ENCODE assay signal across 1 cellular context in the genomic region with DNA sequence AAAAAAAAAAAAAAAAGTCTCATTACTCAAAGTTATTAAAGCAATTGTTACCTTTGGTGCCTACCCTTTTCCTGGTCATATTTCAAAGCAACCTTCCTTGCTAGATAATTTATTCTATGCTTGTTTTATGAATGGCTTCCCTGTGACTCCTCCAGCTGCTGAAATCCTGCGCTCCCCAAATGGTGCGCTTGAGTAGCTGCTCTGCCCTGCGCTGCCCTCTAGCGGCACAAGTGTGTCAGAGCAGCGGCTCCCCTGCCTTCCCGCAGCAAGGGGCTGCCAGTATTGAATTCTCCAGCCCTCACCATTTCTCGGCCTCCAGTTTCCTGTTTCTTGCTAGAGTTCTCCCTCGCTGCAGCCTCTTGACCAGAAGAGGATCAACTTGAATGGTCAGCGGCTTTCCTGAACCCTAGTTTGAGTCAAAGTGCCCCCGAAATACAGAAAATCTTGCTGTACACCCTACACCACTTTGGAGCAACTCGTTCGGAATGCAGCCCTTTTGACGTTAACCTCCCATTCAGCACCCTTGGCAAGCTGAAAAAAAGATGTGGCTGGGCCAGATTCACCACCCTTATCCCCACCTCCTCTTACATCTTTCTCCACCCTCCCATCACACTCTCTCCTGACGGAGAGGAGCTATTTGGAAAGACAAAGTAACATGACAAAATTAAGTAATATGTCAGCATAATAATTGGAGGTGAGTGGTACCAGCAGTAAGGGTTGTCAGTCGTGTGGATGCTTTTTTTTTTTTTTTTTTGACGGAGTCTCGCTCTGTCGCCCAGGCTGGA.
A peak's percentile ranks its signal among the peaks of the same experiment; 100 is the strongest.
TF ChIP-seq lines count a peak whose summit lies in the region.

No MANE protein-coding gene starts in this region.

TF ChIP-seq in HepG2, 621 proteins besides CTCF, POLR2A, EP300 and RAD21 (continued from another document and continues in another):
- TF ChIP-seq, protein P1, sequence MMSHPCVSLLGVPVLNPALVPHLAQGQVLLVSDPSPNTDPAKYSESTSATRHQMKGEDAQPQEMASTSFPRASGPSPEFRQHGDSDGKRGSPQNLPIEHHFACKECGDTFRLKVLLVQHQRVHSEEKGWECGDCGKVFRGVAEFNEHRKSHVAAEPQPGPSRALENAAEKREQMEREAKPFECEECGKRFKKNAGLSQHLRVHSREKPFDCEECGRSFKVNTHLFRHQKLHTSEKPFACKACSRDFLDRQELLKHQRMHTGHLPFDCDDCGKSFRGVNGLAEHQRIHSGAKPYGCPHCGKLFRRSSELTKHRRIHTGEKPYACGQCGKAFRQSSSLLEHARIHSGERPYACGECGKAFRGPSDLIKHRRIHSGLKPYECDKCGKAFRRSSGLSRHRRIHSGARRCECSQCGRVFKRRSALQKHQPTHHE (CRISPR knock-in tag; IDR thresholded peaks at IDR 0.05; ENCODE audit: borderline replicate concordance) = no peak
- TF ChIP-seq KMT2A (CRISPR knock-in tag; IDR thresholded peaks at IDR 0.05) (0 out of 2 replicates have a peak, but pooled peaks have one; percentile 56), TGIF2 (CRISPR knock-in tag; IDR thresholded peaks at IDR 0.05) (no peak), ZNF143 (CRISPR knock-in tag; IDR thresholded peaks at IDR 0.05) (no peak), ZNF205 (CRISPR knock-in tag; IDR thresholded peaks at IDR 0.05) (peak; percentile 69; the same call in 1 of the 2 replicates), ZNF124 (CRISPR knock-in tag; IDR thresholded peaks at IDR 0.05) (0 out of 2 replicates have a peak, but pooled peaks have one; percentile 51), KLF16 (CRISPR knock-in tag; IDR thresholded peaks at IDR 0.05) (0 out of 4 replicates have a peak, but pooled peaks of 1 of the 2 experiments have one; percentile 41), ZBTB40 (IDR thresholded peaks at IDR 0.05) (no peak), ZBTB40 (CRISPR knock-in tag; IDR thresholded peaks at IDR 0.05) (no peak), ADNP (CRISPR knock-in tag; IDR thresholded peaks at IDR 0.05) (no peak), SIX4 (CRISPR knock-in tag; IDR thresholded peaks at IDR 0.05) (no peak), ZNF460 (CRISPR knock-in tag; IDR thresholded peaks at IDR 0.05; ENCODE audit: borderline replicate concordance) (no peak), ZNF510 (CRISPR knock-in tag; IDR thresholded peaks at IDR 0.05; ENCODE audit: low read depth) (no peak), ZNF839 (CRISPR knock-in tag; IDR thresholded peaks at IDR 0.05; ENCODE audit: borderline replicate concordance) (no peak), ZNF772 (CRISPR knock-in tag; IDR thresholded peaks at IDR 0.05) (no peak), ZNF781 (CRISPR knock-in tag; IDR thresholded peaks at IDR 0.05; ENCODE audit: borderline replicate concordance, not compliant biosample characterization) (no peak), ZMAT5 (CRISPR knock-in tag; IDR thresholded peaks at IDR 0.05; ENCODE audit: borderline replicate concordance, low read depth) (no peak), RBAK (CRISPR knock-in tag; IDR thresholded peaks at IDR 0.05) (no peak), ZNF367 (CRISPR knock-in tag; IDR thresholded peaks at IDR 0.05; ENCODE audit: borderline replicate concordance) (no peak), POGZ (CRISPR knock-in tag; IDR thresholded peaks at IDR 0.05) (peak; percentile 38; the same call in 1 of the 2 replicates), NBN (conservative IDR thresholded peaks at IDR 0.05) (no peak), MNT (IDR thresholded peaks at IDR 0.05) (no peak), ZNF878 (CRISPR knock-in tag; IDR thresholded peaks at IDR 0.05) (no peak), TP53 (CRISPR knock-in tag; conservative IDR thresholded peaks at IDR 0.05) (no peak), ZKSCAN5 (CRISPR knock-in tag; IDR thresholded peaks at IDR 0.05) (no peak), TEAD3 (CRISPR knock-in tag; optimal IDR thresholded peaks at IDR 0.05; ENCODE audit: borderline replicate concordance) (peak; percentile 71)
- TF ChIP-seq, protein P2, sequence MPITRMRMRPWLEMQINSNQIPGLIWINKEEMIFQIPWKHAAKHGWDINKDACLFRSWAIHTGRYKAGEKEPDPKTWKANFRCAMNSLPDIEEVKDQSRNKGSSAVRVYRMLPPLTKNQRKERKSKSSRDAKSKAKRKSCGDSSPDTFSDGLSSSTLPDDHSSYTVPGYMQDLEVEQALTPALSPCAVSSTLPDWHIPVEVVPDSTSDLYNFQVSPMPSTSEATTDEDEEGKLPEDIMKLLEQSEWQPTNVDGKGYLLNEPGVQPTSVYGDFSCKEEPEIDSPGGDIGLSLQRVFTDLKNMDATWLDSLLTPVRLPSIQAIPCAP (CRISPR knock-in tag; IDR thresholded peaks at IDR 0.05; ENCODE audit: low read depth) = no peak
- TF ChIP-seq, protein P3, sequence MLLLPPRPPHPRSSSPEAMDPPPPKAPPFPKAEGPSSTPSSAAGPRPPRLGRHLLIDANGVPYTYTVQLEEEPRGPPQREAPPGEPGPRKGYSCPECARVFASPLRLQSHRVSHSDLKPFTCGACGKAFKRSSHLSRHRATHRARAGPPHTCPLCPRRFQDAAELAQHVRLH (CRISPR knock-in tag; IDR thresholded peaks at IDR 0.05; ENCODE audit: borderline replicate concordance, low read depth) = peak; percentile 63; the same call in 1 of the 2 replicates
- TF ChIP-seq, protein P4, sequence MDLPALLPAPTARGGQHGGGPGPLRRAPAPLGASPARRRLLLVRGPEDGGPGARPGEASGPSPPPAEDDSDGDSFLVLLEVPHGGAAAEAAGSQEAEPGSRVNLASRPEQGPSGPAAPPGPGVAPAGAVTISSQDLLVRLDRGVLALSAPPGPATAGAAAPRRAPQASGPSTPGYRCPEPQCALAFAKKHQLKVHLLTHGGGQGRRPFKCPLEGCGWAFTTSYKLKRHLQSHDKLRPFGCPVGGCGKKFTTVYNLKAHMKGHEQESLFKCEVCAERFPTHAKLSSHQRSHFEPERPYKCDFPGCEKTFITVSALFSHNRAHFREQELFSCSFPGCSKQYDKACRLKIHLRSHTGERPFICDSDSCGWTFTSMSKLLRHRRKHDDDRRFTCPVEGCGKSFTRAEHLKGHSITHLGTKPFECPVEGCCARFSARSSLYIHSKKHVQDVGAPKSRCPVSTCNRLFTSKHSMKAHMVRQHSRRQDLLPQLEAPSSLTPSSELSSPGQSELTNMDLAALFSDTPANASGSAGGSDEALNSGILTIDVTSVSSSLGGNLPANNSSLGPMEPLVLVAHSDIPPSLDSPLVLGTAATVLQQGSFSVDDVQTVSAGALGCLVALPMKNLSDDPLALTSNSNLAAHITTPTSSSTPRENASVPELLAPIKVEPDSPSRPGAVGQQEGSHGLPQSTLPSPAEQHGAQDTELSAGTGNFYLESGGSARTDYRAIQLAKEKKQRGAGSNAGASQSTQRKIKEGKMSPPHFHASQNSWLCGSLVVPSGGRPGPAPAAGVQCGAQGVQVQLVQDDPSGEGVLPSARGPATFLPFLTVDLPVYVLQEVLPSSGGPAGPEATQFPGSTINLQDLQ (CRISPR knock-in tag; IDR thresholded peaks at IDR 0.05) = no peak
- TF ChIP-seq, protein P5, sequence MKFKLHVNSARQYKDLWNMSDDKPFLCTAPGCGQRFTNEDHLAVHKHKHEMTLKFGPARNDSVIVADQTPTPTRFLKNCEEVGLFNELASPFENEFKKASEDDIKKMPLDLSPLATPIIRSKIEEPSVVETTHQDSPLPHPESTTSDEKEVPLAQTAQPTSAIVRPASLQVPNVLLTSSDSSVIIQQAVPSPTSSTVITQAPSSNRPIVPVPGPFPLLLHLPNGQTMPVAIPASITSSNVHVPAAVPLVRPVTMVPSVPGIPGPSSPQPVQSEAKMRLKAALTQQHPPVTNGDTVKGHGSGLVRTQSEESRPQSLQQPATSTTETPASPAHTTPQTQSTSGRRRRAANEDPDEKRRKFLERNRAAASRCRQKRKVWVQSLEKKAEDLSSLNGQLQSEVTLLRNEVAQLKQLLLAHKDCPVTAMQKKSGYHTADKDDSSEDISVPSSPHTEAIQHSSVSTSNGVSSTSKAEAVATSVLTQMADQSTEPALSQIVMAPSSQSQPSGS (CRISPR knock-in tag; IDR thresholded peaks at IDR 0.05) = peak; percentile 56; the same call in 1 of the 2 replicates
- TF ChIP-seq, protein P6, sequence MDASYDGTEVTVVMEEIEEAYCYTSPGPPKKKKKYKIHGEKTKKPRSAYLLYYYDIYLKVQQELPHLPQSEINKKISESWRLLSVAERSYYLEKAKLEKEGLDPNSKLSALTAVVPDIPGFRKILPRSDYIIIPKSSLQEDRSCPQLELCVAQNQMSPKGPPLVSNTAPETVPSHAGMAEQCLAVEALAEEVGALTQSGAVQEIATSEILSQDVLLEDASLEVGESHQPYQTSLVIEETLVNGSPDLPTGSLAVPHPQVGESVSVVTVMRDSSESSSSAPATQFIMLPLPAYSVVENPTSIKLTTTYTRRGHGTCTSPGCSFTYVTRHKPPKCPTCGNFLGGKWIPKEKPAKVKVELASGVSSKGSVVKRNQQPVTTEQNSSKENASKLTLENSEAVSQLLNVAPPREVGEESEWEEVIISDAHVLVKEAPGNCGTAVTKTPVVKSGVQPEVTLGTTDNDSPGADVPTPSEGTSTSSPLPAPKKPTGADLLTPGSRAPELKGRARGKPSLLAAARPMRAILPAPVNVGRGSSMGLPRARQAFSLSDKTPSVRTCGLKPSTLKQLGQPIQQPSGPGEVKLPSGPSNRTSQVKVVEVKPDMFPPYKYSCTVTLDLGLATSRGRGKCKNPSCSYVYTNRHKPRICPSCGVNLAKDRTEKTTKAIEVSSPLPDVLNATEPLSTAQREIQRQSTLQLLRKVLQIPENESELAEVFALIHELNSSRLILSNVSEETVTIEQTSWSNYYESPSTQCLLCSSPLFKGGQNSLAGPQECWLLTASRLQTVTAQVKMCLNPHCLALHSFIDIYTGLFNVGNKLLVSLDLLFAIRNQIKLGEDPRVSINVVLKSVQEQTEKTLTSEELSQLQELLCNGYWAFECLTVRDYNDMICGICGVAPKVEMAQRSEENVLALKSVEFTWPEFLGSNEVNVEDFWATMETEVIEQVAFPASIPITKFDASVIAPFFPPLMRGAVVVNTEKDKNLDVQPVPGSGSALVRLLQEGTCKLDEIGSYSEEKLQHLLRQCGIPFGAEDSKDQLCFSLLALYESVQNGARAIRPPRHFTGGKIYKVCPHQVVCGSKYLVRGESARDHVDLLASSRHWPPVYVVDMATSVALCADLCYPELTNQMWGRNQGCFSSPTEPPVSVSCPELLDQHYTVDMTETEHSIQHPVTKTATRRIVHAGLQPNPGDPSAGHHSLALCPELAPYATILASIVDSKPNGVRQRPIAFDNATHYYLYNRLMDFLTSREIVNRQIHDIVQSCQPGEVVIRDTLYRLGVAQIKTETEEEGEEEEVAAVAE (CRISPR knock-in tag; IDR thresholded peaks at IDR 0.05; ENCODE audit: borderline replicate concordance) = no peak
